2 cellular contexts compared by ENCODE assay signal in genomic region chr2:29160184-29160583, GRCh38.
TF ChIP-seq lines count a peak whose summit lies in the region.

No MANE protein-coding gene starts in this region.

TF ChIP-seq in GM23338, 12 proteins besides CTCF, POLR2A, EP300 and RAD21 (continued from another document):
- TF ChIP-seq REST (IDR thresholded peaks at IDR 0.05; ENCODE audit: unreplicated experiment) (no peak), ZNF462 (CRISPR knock-in tag; IDR thresholded peaks at IDR 0.05) (no peak), EZH2 (IDR thresholded peaks at IDR 0.05; ENCODE audit: low read depth, unreplicated experiment) (no peak), ZNF114 (CRISPR knock-in tag; IDR thresholded peaks at IDR 0.05) (no peak), STAT1 (IDR thresholded peaks at IDR 0.05; ENCODE audit: unreplicated experiment) (no peak), EZH2phosphoT487 (IDR thresholded peaks at IDR 0.05; ENCODE audit: unreplicated experiment) (no peak), JUNB (IDR thresholded peaks at IDR 0.05; ENCODE audit: unreplicated experiment) (no peak), CREB1 (CRISPR knock-in tag; IDR thresholded peaks at IDR 0.05; ENCODE audit: low read depth) (no peak)
- TF ChIP-seq, protein P1, sequence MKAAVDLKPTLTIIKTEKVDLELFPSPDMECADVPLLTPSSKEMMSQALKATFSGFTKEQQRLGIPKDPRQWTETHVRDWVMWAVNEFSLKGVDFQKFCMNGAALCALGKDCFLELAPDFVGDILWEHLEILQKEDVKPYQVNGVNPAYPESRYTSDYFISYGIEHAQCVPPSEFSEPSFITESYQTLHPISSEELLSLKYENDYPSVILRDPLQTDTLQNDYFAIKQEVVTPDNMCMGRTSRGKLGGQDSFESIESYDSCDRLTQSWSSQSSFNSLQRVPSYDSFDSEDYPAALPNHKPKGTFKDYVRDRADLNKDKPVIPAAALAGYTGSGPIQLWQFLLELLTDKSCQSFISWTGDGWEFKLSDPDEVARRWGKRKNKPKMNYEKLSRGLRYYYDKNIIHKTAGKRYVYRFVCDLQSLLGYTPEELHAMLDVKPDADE (IDR thresholded peaks at IDR 0.05), result no peak

TF ChIP-seq in WTC11, 78 proteins besides CTCF, POLR2A, EP300 and RAD21 (continued from another document):
- TF ChIP-seq, protein P2, sequence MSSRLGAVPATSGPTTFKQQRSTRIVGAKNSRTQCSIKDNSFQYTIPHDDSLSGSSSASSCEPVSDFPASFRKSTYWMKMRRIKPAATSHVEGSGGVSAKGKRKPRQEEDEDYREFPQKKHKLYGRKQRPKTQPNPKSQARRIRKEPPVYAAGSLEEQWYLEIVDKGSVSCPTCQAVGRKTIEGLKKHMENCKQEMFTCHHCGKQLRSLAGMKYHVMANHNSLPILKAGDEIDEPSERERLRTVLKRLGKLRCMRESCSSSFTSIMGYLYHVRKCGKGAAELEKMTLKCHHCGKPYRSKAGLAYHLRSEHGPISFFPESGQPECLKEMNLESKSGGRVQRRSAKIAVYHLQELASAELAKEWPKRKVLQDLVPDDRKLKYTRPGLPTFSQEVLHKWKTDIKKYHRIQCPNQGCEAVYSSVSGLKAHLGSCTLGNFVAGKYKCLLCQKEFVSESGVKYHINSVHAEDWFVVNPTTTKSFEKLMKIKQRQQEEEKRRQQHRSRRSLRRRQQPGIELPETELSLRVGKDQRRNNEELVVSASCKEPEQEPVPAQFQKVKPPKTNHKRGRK (CRISPR knock-in tag; IDR thresholded peaks at IDR 0.05; ENCODE audit: borderline replicate concordance), result no peak
- no peak for TF ChIP-seq USF2 (CRISPR knock-in tag; IDR thresholded peaks at IDR 0.05)
- TF ChIP-seq, protein P3, sequence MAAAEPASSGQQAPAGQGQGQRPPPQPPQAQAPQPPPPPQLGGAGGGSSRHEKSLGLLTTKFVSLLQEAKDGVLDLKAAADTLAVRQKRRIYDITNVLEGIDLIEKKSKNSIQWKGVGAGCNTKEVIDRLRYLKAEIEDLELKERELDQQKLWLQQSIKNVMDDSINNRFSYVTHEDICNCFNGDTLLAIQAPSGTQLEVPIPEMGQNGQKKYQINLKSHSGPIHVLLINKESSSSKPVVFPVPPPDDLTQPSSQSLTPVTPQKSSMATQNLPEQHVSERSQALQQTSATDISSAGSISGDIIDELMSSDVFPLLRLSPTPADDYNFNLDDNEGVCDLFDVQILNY (CRISPR knock-in tag; IDR thresholded peaks at IDR 0.05), result no peak
- no peak for TF ChIP-seq OVOL2 (CRISPR knock-in tag; IDR thresholded peaks at IDR 0.05; ENCODE audit: borderline replicate concordance)
- TF ChIP-seq, protein P4, sequence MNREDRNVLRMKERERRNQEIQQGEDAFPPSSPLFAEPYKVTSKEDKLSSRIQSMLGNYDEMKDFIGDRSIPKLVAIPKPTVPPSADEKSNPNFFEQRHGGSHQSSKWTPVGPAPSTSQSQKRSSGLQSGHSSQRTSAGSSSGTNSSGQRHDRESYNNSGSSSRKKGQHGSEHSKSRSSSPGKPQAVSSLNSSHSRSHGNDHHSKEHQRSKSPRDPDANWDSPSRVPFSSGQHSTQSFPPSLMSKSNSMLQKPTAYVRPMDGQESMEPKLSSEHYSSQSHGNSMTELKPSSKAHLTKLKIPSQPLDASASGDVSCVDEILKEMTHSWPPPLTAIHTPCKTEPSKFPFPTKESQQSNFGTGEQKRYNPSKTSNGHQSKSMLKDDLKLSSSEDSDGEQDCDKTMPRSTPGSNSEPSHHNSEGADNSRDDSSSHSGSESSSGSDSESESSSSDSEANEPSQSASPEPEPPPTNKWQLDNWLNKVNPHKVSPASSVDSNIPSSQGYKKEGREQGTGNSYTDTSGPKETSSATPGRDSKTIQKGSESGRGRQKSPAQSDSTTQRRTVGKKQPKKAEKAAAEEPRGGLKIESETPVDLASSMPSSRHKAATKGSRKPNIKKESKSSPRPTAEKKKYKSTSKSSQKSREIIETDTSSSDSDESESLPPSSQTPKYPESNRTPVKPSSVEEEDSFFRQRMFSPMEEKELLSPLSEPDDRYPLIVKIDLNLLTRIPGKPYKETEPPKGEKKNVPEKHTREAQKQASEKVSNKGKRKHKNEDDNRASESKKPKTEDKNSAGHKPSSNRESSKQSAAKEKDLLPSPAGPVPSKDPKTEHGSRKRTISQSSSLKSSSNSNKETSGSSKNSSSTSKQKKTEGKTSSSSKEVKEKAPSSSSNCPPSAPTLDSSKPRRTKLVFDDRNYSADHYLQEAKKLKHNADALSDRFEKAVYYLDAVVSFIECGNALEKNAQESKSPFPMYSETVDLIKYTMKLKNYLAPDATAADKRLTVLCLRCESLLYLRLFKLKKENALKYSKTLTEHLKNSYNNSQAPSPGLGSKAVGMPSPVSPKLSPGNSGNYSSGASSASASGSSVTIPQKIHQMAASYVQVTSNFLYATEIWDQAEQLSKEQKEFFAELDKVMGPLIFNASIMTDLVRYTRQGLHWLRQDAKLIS (CRISPR knock-in tag; IDR thresholded peaks at IDR 0.05; ENCODE audit: borderline replicate concordance), result no peak
